Comparison of ENCODE assay signal across 14 cellular contexts in genomic region chr15:40325700-40326099, GRCh38. TPM values are rescaled to one million over a fixed set of nuclear protein-coding genes. Genes with fewer than 3 reads are reported as not detected.
DNase-seq lines count a peak whose midpoint lies in the region; ATAC-seq, FAIRE-seq and TF ChIP-seq lines count a peak whose summit lies in the region.
"Had no signal": no experiment of that assay in that cellular context is flagged by ENCODE, and none has a peak within 500 bp of the region (broad histone marks: within the 10 kb centered on the region; RNA-seq: fewer than 3 reads in every experiment).

No MANE protein-coding gene starts in this region.

- peak overlapping the region; percentile 6 for H3K4me2 ChIP-seq in parathyroid adenoma (ENCODE audit: low read length)

- H2AFZ ChIP-seq in parathyroid adenoma: no peak overlapping the region

- peak overlapping the region in 2 of 3 donors; percentile 67 to 90 for H3K27ac Mint-ChIP-seq in IgD-negative memory B cell
- H3K27ac Mint-ChIP-seq: endodermal cell had no signal

- H3K9ac ChIP-seq in adipocyte (ENCODE audit: low read length): peak overlapping the region; percentile 85
- H3K9ac ChIP-seq in parathyroid adenoma: no peak overlapping the region

- WGBS in spleen, 5 donors: 82 to 90% (median 85%) methylated on average over 2 of the region's 2 CpGs

- H3K4me1 Mint-ChIP-seq in IgD-negative memory B cell: peaks cover 12 to 19% (median 16%) of the 10 kb centered on the region in 3 donors

- peaks cover 3% of the 10 kb centered on the region for H3K36me3 Mint-ChIP-seq in IgD-negative memory B cell

- H3K4me3 ChIP-seq in adipocyte (ENCODE audit: low read length): peak overlapping the region; percentile 83
- H3K4me3 ChIP-seq in parathyroid adenoma (ENCODE audit: low read depth, low read length): no peak overlapping the region
- H3K4me3 ChIP-seq in spleen: peak overlapping the region in 3 of 8 donors; percentile 69 to 93 (median 84)

- intact Hi-C loops in spleen (cut with DNase I; ENCODE audit: low total_unique reads): no loop called here

- H3K27me3 ChIP-seq in adipocyte (replicated peaks; ENCODE audit: control insufficient read depth, insufficient read depth, low read length) (no peaks in the 10 kb centered on the region), parathyroid adenoma (ENCODE audit: control insufficient read depth, insufficient read depth, low read length) (no peaks in the 10 kb centered on the region), spleen (replicated peaks in 1 of 7) (no peaks in the 10 kb centered on the region)

- H3K4me3 Mint-ChIP-seq in IgD-negative memory B cell: peak overlapping the region in 3 of 4 donors; percentile 77 to 91 (median 89)

- TF ChIP-seq POLR2A in spleen (IDR thresholded peaks at IDR 0.05): no peak

- TF ChIP-seq CTCF in parathyroid adenoma (IDR thresholded peaks at IDR 0.05): no peak
- TF ChIP-seq CTCF in spleen (IDR thresholded peaks at IDR 0.05 in 8 of 11, conservative IDR thresholded peaks at IDR 0.05 in 3 of 11): no peak

- H3K36me3 ChIP-seq in adipocyte (ENCODE audit: control insufficient read depth, insufficient read depth, low read length, severe bottlenecking) (peaks cover 5% of the 10 kb centered on the region), parathyroid adenoma (ENCODE audit: control insufficient read depth, insufficient read depth, low read length) (no peaks in the 10 kb centered on the region), spleen (peaks cover 0 to 4% (median 0%) of the 10 kb centered on the region in 6 donors)

- no peaks in the 10 kb centered on the region for H3K27me3 Mint-ChIP-seq in IgD-negative memory B cell

- H3K27ac ChIP-seq in parathyroid adenoma: no peak overlapping the region
- peak overlapping the region in 3 of 8 donors; percentile 29 to 86 (median 41) for H3K27ac ChIP-seq in spleen

- FAIRE-seq in GM19239 (lab: Jason Lieb, UNC): no peak
- FAIRE-seq: kidney had no signal

- H3K4me1 ChIP-seq in adipocyte (ENCODE audit: control insufficient read depth, insufficient read depth, low read length): peaks cover 60% of the 10 kb centered on the region
- peaks cover 3% of the 10 kb centered on the region for H3K4me1 ChIP-seq in parathyroid adenoma
- peaks cover 22 to 90% (median 63%) of the 10 kb centered on the region in 6 donors for H3K4me1 ChIP-seq in spleen

- H3K79me2 ChIP-seq in parathyroid adenoma: no peaks in the 10 kb centered on the region

- DNase-seq in adipocyte (ENCODE audit: low read depth) (no peak), GM19239 (ENCODE audit: insufficient read length, low spot score) (no peak), spleen (no peak)
- DNase-seq: activated CD4-positive, CD25-positive, alpha-beta regulatory T cell; activated naive CD4-positive, alpha-beta T cell; endodermal cell; GF-D8; KG1; kidney; NCI-H524 treated with DMSO at 0.1 percent for 48 hours; stimulated activated naive CD4-positive, alpha-beta T cell had no signal

- H3K9me3 ChIP-seq in adipocyte (ENCODE audit: control insufficient read depth, low read length) (no peaks in the 10 kb centered on the region), parathyroid adenoma (ENCODE audit: control insufficient read depth, low read length) (no peaks in the 10 kb centered on the region), spleen (no peaks in the 10 kb centered on the region)

- no peak for ATAC-seq in HG02678 (IDR thresholded peaks at IDR 0.05; ENCODE audit: unreplicated experiment)

- H3K9me3 Mint-ChIP-seq in IgD-negative memory B cell: no peaks in the 10 kb centered on the region
- H3K9me3 Mint-ChIP-seq: endodermal cell had no signal

RNA-seq across cellular contexts. Expression of gene INAFM2, which starts 2.2 kb away (rescaled TPM):
- polyA plus RNA-seq in IgD-negative memory B cell (1.3 TPM), spleen (10 to 100 TPM in 1 of 3 donors, 1 to 10 TPM in 2; 7.4 to 10.9 (median 9.8) TPM)
- total RNA-seq in spleen: 10 to 100 TPM; 16.8 to 29.6 (median 22.9) TPM

RNA-seq across cellular contexts. Expression of gene CCDC9B, which starts 15.0 kb away (rescaled TPM):
- polyA plus RNA-seq in IgD-negative memory B cell (0.11 TPM), spleen (1 to 10 TPM; 2.2 to 8.0 (median 3.1) TPM)
- 10 to 100 TPM in 3 of 7 donors, 1 to 10 TPM in 4; 3.5 to 19.4 (median 9.4) TPM for total RNA-seq in spleen

RNA-seq across cellular contexts. Expression of gene PLCB2, which starts 18.0 kb away (rescaled TPM):
- polyA plus RNA-seq in IgD-negative memory B cell: 20.8 TPM
- total RNA-seq in spleen: 100 to 1,000 TPM; 175 to 247 (median 189) TPM
- 100 to 1,000 TPM in 2 of 3 donors, 10 to 100 TPM in 1; 63.8 to 190 (median 168) TPM for polyA plus RNA-seq in spleen

RNA-seq across cellular contexts. Expression of gene PHGR1, which starts 25.1 kb away (rescaled TPM):
- polyA plus RNA-seq in IgD-negative memory B cell (not detected), spleen (1 to 10 TPM in 1 of 3 donors, under 1 TPM in 1, not detected in 1; 0.67 to 4.9 TPM)
- not detected for total RNA-seq in spleen
- total RNA-seq: endodermal cell, kidney had no signal

RNA-seq across cellular contexts. Expression of gene DISP2, which starts 32.3 kb away (rescaled TPM):
- polyA plus RNA-seq in IgD-negative memory B cell: 0.19 TPM
- total RNA-seq in spleen: 1 to 10 TPM in 2 of 7 donors, under 1 TPM in 4, not detected in 1; 0.05 to 3.0 (median 0.45) TPM
- polyA plus RNA-seq in spleen: under 1 TPM; 0.47 to 0.63 (median 0.54) TPM
